1 cellular context compared by ENCODE assay signal in genomic region chr17:43698678-43699437, GRCh38.
TF ChIP-seq lines count a peak whose summit lies in the region.

No MANE protein-coding gene starts in this region.

TF ChIP-seq in K562, 482 proteins besides CTCF, POLR2A, EP300 and RAD21:
- TF ChIP-seq, protein P1, sequence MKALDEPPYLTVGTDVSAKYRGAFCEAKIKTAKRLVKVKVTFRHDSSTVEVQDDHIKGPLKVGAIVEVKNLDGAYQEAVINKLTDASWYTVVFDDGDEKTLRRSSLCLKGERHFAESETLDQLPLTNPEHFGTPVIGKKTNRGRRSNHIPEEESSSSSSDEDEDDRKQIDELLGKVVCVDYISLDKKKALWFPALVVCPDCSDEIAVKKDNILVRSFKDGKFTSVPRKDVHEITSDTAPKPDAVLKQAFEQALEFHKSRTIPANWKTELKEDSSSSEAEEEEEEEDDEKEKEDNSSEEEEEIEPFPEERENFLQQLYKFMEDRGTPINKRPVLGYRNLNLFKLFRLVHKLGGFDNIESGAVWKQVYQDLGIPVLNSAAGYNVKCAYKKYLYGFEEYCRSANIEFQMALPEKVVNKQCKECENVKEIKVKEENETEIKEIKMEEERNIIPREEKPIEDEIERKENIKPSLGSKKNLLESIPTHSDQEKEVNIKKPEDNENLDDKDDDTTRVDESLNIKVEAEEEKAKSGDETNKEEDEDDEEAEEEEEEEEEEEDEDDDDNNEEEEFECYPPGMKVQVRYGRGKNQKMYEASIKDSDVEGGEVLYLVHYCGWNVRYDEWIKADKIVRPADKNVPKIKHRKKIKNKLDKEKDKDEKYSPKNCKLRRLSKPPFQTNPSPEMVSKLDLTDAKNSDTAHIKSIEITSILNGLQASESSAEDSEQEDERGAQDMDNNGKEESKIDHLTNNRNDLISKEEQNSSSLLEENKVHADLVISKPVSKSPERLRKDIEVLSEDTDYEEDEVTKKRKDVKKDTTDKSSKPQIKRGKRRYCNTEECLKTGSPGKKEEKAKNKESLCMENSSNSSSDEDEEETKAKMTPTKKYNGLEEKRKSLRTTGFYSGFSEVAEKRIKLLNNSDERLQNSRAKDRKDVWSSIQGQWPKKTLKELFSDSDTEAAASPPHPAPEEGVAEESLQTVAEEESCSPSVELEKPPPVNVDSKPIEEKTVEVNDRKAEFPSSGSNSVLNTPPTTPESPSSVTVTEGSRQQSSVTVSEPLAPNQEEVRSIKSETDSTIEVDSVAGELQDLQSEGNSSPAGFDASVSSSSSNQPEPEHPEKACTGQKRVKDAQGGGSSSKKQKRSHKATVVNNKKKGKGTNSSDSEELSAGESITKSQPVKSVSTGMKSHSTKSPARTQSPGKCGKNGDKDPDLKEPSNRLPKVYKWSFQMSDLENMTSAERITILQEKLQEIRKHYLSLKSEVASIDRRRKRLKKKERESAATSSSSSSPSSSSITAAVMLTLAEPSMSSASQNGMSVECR (CRISPR knock-in tag; IDR thresholded peaks at IDR 0.05): no peak
- no peak for TF ChIP-seq ZNF436 (CRISPR knock-in tag; IDR thresholded peaks at IDR 0.05)
- TF ChIP-seq ARID3A (IDR thresholded peaks at IDR 0.05; ENCODE audit: borderline replicate concordance, low read depth, low read length): no peak
- no peak for TF ChIP-seq ZNF253 (CRISPR knock-in tag; conservative IDR thresholded peaks at IDR 0.05)
- TF ChIP-seq TEAD1 (CRISPR knock-in tag; IDR thresholded peaks at IDR 0.05): no peak
- peak; percentile 36; the same call in 1 of the 2 replicates for TF ChIP-seq CBFA2T3 (IDR thresholded peaks at IDR 0.05)
- TF ChIP-seq ZNF146 (CRISPR knock-in tag; IDR thresholded peaks at IDR 0.05; ENCODE audit: unreplicated experiment): no peak
- TF ChIP-seq BCOR (IDR thresholded peaks at IDR 0.05): peak; percentile 36; the same call in 1 of the 2 replicates
- TF ChIP-seq GATAD2B (IDR thresholded peaks at IDR 0.05; ENCODE audit: borderline replicate concordance): no peak
- TF ChIP-seq, protein P2, sequence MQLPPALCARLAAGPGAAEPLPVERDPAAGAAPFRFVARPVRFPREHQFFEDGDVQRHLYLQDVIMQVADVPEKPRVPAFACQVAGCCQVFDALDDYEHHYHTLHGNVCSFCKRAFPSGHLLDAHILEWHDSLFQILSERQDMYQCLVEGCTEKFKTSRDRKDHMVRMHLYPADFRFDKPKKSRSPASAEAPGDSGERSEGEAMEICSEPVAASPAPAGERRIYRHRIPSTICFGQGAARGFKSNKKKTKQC (CRISPR knock-in tag; IDR thresholded peaks at IDR 0.05): no peak
- no peak for TF ChIP-seq FOXJ2 (tag; IDR thresholded peaks at IDR 0.05)
- TF ChIP-seq NR4A1 (CRISPR knock-in tag; IDR thresholded peaks at IDR 0.05): no peak
- no peak for TF ChIP-seq NR4A1 (tag; IDR thresholded peaks at IDR 0.05)
- no peak for TF ChIP-seq CBX8 (IDR thresholded peaks at IDR 0.05; ENCODE audit: borderline replicate concordance, extremely low read depth, low read depth, low read length, poor library complexity, severe bottlenecking)
